Comparison of ENCODE assay signal across 2 cellular contexts in genomic region chr12:51813931-51814310, GRCh38.
TF ChIP-seq lines count a peak whose summit lies in the region.

No MANE protein-coding gene starts in this region.

TF ChIP-seq in IMR-90, 13 proteins besides CTCF, POLR2A, EP300 and RAD21 (continued from another document):
- TF ChIP-seq ELK1 (IDR thresholded peaks at IDR 0.05; ENCODE audit: borderline replicate concordance, low read depth, low read length) (no peak), FOS (IDR thresholded peaks at IDR 0.05; ENCODE audit: low read depth, low read length) (no peak), USF2 (IDR thresholded peaks at IDR 0.05; ENCODE audit: low read depth, low read length) (no peak), RFX5 (IDR thresholded peaks at IDR 0.05; ENCODE audit: low read depth, low read length) (no peak), MAZ (IDR thresholded peaks at IDR 0.05; ENCODE audit: borderline replicate concordance, low read depth, low read length) (no peak), SMC3 (IDR thresholded peaks at IDR 0.05; ENCODE audit: low read depth, low read length) (no peak), NFE2L2 (IDR thresholded peaks at IDR 0.05; ENCODE audit: low read depth, low read length) (no peak), CHD1 (IDR thresholded peaks at IDR 0.05; ENCODE audit: low read depth, low read length) (no peak)

TF ChIP-seq in neural cell, 6 proteins besides CTCF, POLR2A, EP300 and RAD21 (continued from another document):
- TF ChIP-seq REST (IDR thresholded peaks at IDR 0.05; ENCODE audit: borderline replicate concordance): no peak
- no peak for TF ChIP-seq EZH2 (IDR thresholded peaks at IDR 0.05; ENCODE audit: borderline replicate concordance, insufficient read depth, low read length, poor library complexity, severe bottlenecking)
- TF ChIP-seq TAF1 (IDR thresholded peaks at IDR 0.05; ENCODE audit: low read depth): no peak
- TF ChIP-seq MXI1 (conservative IDR thresholded peaks at IDR 0.05; ENCODE audit: poor library complexity, severe bottlenecking): no peak
